Comparison of ENCODE assay signal across 30 cellular contexts in the genomic region with DNA sequence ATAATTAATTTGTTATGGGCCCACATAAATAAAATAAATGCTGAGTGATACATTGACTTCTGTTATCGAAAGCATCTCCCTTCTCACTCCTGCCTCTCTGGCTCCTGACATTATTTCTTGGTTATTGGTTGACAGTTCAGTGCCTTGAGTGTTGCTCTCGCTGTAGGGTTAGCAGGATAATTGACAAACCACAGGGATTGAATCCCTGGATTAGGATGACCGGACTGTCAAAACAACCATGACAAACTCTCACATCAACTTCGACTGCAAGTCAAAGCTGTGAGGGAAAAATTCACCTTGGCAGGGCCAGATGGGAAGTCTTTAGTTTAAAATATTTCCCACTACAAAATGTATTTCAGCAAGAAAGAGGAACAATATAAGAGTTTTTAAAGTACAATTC.
"Had no signal": no experiment of that assay in that cellular context is flagged by ENCODE, and none has a peak within 500 bp of the region (broad histone marks: within the 10 kb centered on the region; RNA-seq: fewer than 3 reads in every experiment).

No MANE protein-coding gene starts in this region.

- H3K27me3 ChIP-seq: adrenal gland, ascending aorta, body of pancreas, brain microvascular endothelial cell, breast epithelium, cardiac muscle cell had no signal

- H3K9me3 ChIP-seq: ascending aorta, body of pancreas, breast epithelium had no signal

- H3K27ac ChIP-seq: adrenal gland, ascending aorta, body of pancreas, brain microvascular endothelial cell, breast epithelium, cardiac muscle cell had no signal

- H3K4me3 ChIP-seq: adrenal gland, ascending aorta, body of pancreas, breast epithelium, cardiac muscle cell had no signal

- DNase-seq: activated effector memory CD4-positive, alpha-beta T cell treated with anti-CD3 and anti-CD28 coated beads, Interleukin-2, amount 50 U/mL, for 16 hours; activated effector memory CD4-positive, alpha-beta T cell treated with Interleukin-2 at 50 U/mL for 16 hours; activated gamma-delta T cell; activated gamma-delta T cell treated with Interleukin-2 at 50 U/mL for 16 hours; activated naive CD4-positive, alpha-beta T cell; activated naive CD4-positive, alpha-beta T cell treated with anti-CD3 and anti-CD28 coated beads for 36 hours; activated naive CD4-positive, alpha-beta T cell treated with anti-CD3 and anti-CD28 coated beads, Interleukin-2, amount 10 ng/mL, durations not matched to agents 7 days and 5 days; activated naive CD4-positive, alpha-beta T cell treated with anti-CD3 and anti-CD28 coated beads, Interleukin-2, amount 50 U/mL, for 16 hours; activated naive CD4-positive, alpha-beta T cell treated with Interleukin-2 at 50 U/mL for 16 hours; activated naive CD8-positive, alpha-beta T cell treated with anti-CD3 and anti-CD28 coated beads for 36 hours; activated naive CD8-positive, alpha-beta T cell treated with anti-CD3 and anti-CD28 coated beads, Interleukin-2, amount 10 ng/mL, durations not matched to agents 7 days and 5 days; activated naive CD8-positive, alpha-beta T cell treated with anti-CD3 and anti-CD28 coated beads, Interleukin-2, amount 50 U/mL, for 24 hours; activated T-cell treated with anti-CD3 and anti-CD28 coated beads, Interleukin-2, amount 50 U/mL, for 1 hour; activated T-cell treated with anti-CD3 and anti-CD28 coated beads, Interleukin-2, amount 50 U/mL, for 24 hours; activated T-cell treated with anti-CD3 and anti-CD28 coated beads, Interleukin-2, amount 50 U/mL, for 4 hours; activated T-cell treated with anti-CD3 and anti-CD28 coated beads, Interleukin-2, amount 50 U/mL, for 48 hours; activated T-cell treated with anti-CD3 and anti-CD28 coated beads, Interleukin-2, amount 50 U/mL, for 72 hours; adrenal gland; amniotic stem cell; amygdala; anterior cingulate cortex; aorta; body of pancreas; brain microvascular endothelial cell; caudate nucleus; central memory CD4-positive, alpha-beta T cell; cerebellar nuclear complex had no signal

- H3K36me3 ChIP-seq: adrenal gland, ascending aorta, brain microvascular endothelial cell, breast epithelium, cardiac muscle cell had no signal
